ENCODE assay signal across 9 cellular contexts in the genomic region with DNA sequence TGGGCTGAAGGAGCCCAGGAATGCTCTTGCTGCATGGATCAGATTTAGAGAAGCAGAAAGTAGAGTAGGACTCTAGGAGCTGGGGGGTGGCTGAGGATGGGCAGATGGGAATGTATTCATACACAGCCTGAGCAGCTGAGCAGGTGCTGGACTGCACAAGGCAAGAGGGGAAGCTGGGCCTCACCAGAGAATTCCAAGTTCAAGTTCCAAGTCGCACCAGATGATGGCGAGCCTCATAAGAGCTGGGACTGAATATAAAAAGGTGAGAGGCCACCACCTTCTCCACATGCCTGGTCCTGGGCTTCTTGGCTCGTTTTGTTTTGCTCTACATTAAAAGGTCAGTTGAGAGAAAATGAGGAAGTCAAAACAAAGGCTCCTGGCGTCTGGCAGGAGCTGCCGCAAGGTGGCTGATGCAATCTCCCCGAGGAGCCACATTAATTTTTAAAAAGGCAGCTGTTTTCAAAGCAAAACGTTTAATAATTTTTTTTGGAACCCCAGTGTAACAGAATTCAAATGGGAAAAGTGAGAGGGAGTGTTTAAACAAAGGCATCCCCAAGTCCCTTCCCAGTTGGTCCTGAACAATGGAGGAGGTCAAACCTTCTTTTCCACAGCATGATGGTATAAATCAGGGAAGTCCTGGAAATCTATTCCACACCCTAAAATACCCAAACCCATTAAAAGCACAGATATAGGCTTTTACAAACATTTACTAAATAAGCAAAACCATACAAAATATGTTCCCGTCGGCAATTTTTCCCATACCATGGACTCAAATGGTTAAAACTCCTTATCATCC. TPM values are rescaled to one million over a fixed set of nuclear protein-coding genes. Genes with fewer than 3 reads are reported as not detected.
DNase-seq lines count a peak whose midpoint lies in the region; ATAC-seq and TF ChIP-seq lines count a peak whose summit lies in the region.
"Had no signal": no experiment of that assay in that cellular context is flagged by ENCODE, and none has a peak within 500 bp of the region (broad histone marks: within the 10 kb centered on the region; RNA-seq: fewer than 3 reads in every experiment).

No MANE protein-coding gene starts in this region.

- TF ChIP-seq CTCF in CD14-positive monocyte (IDR thresholded peaks at IDR 0.05) (peak; percentile 13), adrenal gland (IDR thresholded peaks at IDR 0.05) (peak in 1 of 6 experiments; percentile 18), mesothelial cell of epicardium (IDR thresholded peaks at IDR 0.05; ENCODE audit: unreplicated experiment) (no peak)

- in situ Hi-C loops in G401 (cut with HindIII; ENCODE audit: low sequenced_read_pairs): no loop called here

- TF ChIP-seq POLR2A in adrenal gland (IDR thresholded peaks at IDR 0.05): no peak

- H3K9me3 Mint-ChIP-seq in CD14-positive monocyte (peaks cover 11 to 20% (median 17%) of the 10 kb centered on the region in 7 donors), mesothelial cell of epicardium (peaks cover 22% of the 10 kb centered on the region)

- H3K4me1 ChIP-seq in adrenal gland (replicated peaks in 1 of 2): peaks cover 29 to 46% of the 10 kb centered on the region in 2 donors

- H3K27ac ChIP-seq in adrenal gland: peak overlapping the region; percentile 43 to 85 (median 77)

- no peaks in the 10 kb centered on the region for H3K27me3 ChIP-seq in adrenal gland

- peaks cover 0 to 14% of the 10 kb centered on the region in 2 donors for H3K36me3 ChIP-seq in adrenal gland (replicated peaks in 1 of 2)

- no peaks in the 10 kb centered on the region for H3K27me3 Mint-ChIP-seq in CD14-positive monocyte (ENCODE audit: low read depth in 3 of 3)
- no peaks in the 10 kb centered on the region for H3K27me3 Mint-ChIP-seq in mesothelial cell of epicardium (ENCODE audit: low read depth)

- H3K4me3 ChIP-seq in adrenal gland: no peak overlapping the region

- WGBS in adrenal gland, 4 donors: 39 to 53% (median 50%) methylated on average over 9 of the region's 9 CpGs

- peaks cover 48% of the 10 kb centered on the region for H3K4me1 Mint-ChIP-seq in CD14-positive monocyte
- H3K4me1 Mint-ChIP-seq in mesothelial cell of epicardium: peaks cover 13% of the 10 kb centered on the region

- H3K36me3 Mint-ChIP-seq in CD14-positive monocyte (peaks cover 61 to 70% of the 10 kb centered on the region in 2 donors), mesothelial cell of epicardium (peaks cover 39% of the 10 kb centered on the region)

- ATAC-seq in HG02852 (IDR thresholded peaks at IDR 0.05; ENCODE audit: unreplicated experiment) (no peak), HG02678 (IDR thresholded peaks at IDR 0.05; ENCODE audit: unreplicated experiment) (no peak)

- DNase-seq in CD14-positive monocyte (ENCODE audit: low spot score) (peak; percentile 60), HT-29 (ENCODE audit: low spot score) (peak; percentile 58), adrenal gland (no peak), mesothelial cell of epicardium (ENCODE audit: low spot score in 2 of 2, unreplicated experiment in 2 of 2) (no peak), G401 (ENCODE audit: low spot score) (no peak), NCI-H774 (lab: John Stamatoyannopoulos, UW) (no peak)
- DNase-seq: amygdala had no signal

- peak overlapping the region; percentile 85 to 95 (median 91) for H3K27ac Mint-ChIP-seq in CD14-positive monocyte
- peak overlapping the region; percentile 62 for H3K27ac Mint-ChIP-seq in mesothelial cell of epicardium

- H3K4me3 Mint-ChIP-seq in CD14-positive monocyte (peak overlapping the region; percentile 43 to 68), mesothelial cell of epicardium (no peak overlapping the region)

- intact Hi-C loops in CD14-positive monocyte (cut with micrococcal nuclease): loop anchor here in 1 of 2 donors (10.0 kb wide), 1 partner anchor 46 kb away; no protein-coding TSS in a partner anchor
- intact Hi-C loops in adrenal gland (cut with DNase I): loop anchor here (10.0 kb wide), 3 partner anchors 166 to 466 kb away; partner anchors contain the start of gene AGBL3 (in 1 of the 2)

- peaks cover 0 to 6% (median 0%) of the 10 kb centered on the region in 3 donors for H3K9me3 ChIP-seq in adrenal gland (replicated peaks in 1 of 3)

RNA-seq across cellular contexts. Expression of gene CYREN, which starts 9.5 kb away (rescaled TPM):
- 10 to 100 TPM; 40.1 to 47.4 TPM for polyA plus RNA-seq in CD14-positive monocyte
- 70.3 and 78.5 TPM in 2 replicates for total RNA-seq in HT-29 (2014; rRNA removed; shearing (Covaris generic))
- 10 to 100 TPM; 35.0 to 66.2 (median 51.4) TPM for total RNA-seq in adrenal gland
- 10 to 100 TPM; 33.1 to 45.8 (median 42.3) TPM for polyA plus RNA-seq in adrenal gland
- total RNA-seq in mesothelial cell of epicardium: 44.4 to 46.7 TPM (median 44.8 TPM) in 3 replicates
- 65.5 and 72.8 TPM in 2 replicates for total RNA-seq in G401 (2014; rRNA removed; shearing (Covaris generic))

RNA-seq across cellular contexts. Expression of gene TMEM140, which starts 13.2 kb away (rescaled TPM):
- polyA plus RNA-seq in CD14-positive monocyte (10 to 100 TPM; 10.6 to 14.7 TPM), adrenal gland (10 to 100 TPM; 10.9 to 18.3 (median 14.6) TPM)
- total RNA-seq in HT-29 (2014; rRNA removed; shearing (Covaris generic)): 1.8 and 4.1 TPM in 2 replicates
- total RNA-seq in adrenal gland (10 to 100 TPM in 7 of 8 donors, 1 to 10 TPM in 1; 9.4 to 62.9 (median 31.2) TPM), mesothelial cell of epicardium (0.14 to 0.40 TPM in 2 of 3 replicates, not detected in the other)
- not detected in 2 replicates for total RNA-seq in G401 (2014; rRNA removed; shearing (Covaris generic))

RNA-seq across cellular contexts. Expression of gene WDR91, which starts 50.3 kb away (rescaled TPM):
- 1 to 10 TPM; 2.5 to 3.9 TPM for polyA plus RNA-seq in CD14-positive monocyte
- 8.9 and 10.8 TPM in 2 replicates for total RNA-seq in HT-29 (2014; rRNA removed; shearing (Covaris generic))
- total RNA-seq in adrenal gland: 10 to 100 TPM; 11.4 to 29.6 (median 15.5) TPM
- polyA plus RNA-seq in adrenal gland: 10 to 100 TPM in 2 of 3 donors, 1 to 10 TPM in 1; 6.8 to 20.5 (median 19.1) TPM
- total RNA-seq in mesothelial cell of epicardium: 15.0 to 17.4 TPM (median 16.5 TPM) in 3 replicates
- 9.9 and 16.9 TPM in 2 replicates for total RNA-seq in G401 (2014; rRNA removed; shearing (Covaris generic))

Comparison
In these comparisons a context has a peak if more than half of its experiments do, and no peak if none do; other contexts are left out.
1. DNase-seq: peak in CD14-positive monocyte (single experiment) and HT-29 (single experiment); none in adrenal gland (0 of 7), mesothelial cell of epicardium (0 of 2), G401 (single experiment) and NCI-H774 (single experiment).